Comparison of ENCODE assay signal across 1 cellular context in genomic region chr14:55807536-55807935, GRCh38.
TF ChIP-seq lines count a peak whose summit lies in the region.

No MANE protein-coding gene starts in this region.

TF ChIP-seq in H1, 55 proteins besides CTCF, POLR2A, EP300 and RAD21 (continued from another document):
- TF ChIP-seq RXRA (IDR thresholded peaks at IDR 0.05; ENCODE audit: insufficient read depth, low read depth, low read length) = no peak
- no peak for TF ChIP-seq TAF7 (optimal IDR thresholded peaks at IDR 0.05; ENCODE audit: borderline replicate concordance, low read depth, low read length)
- TF ChIP-seq RFX5 (IDR thresholded peaks at IDR 0.05; ENCODE audit: borderline replicate concordance, low read depth, low read length) = no peak
- no peak for TF ChIP-seq TAF1 (IDR thresholded peaks at IDR 0.05; ENCODE audit: low read depth, low read length)
- no peak for TF ChIP-seq NRF1 (IDR thresholded peaks at IDR 0.05; ENCODE audit: low read depth, low read length)
- TF ChIP-seq CHD7 (IDR thresholded peaks at IDR 0.05; ENCODE audit: insufficient replicate concordance, low read length) = no peak
- no peak for TF ChIP-seq EGR1 (IDR thresholded peaks at IDR 0.05; ENCODE audit: borderline replicate concordance, low read depth, low read length)
- TF ChIP-seq SUZ12 (IDR thresholded peaks at IDR 0.05; ENCODE audit: low read length) = no peak
